2 cellular contexts compared by ENCODE assay signal in the genomic region with DNA sequence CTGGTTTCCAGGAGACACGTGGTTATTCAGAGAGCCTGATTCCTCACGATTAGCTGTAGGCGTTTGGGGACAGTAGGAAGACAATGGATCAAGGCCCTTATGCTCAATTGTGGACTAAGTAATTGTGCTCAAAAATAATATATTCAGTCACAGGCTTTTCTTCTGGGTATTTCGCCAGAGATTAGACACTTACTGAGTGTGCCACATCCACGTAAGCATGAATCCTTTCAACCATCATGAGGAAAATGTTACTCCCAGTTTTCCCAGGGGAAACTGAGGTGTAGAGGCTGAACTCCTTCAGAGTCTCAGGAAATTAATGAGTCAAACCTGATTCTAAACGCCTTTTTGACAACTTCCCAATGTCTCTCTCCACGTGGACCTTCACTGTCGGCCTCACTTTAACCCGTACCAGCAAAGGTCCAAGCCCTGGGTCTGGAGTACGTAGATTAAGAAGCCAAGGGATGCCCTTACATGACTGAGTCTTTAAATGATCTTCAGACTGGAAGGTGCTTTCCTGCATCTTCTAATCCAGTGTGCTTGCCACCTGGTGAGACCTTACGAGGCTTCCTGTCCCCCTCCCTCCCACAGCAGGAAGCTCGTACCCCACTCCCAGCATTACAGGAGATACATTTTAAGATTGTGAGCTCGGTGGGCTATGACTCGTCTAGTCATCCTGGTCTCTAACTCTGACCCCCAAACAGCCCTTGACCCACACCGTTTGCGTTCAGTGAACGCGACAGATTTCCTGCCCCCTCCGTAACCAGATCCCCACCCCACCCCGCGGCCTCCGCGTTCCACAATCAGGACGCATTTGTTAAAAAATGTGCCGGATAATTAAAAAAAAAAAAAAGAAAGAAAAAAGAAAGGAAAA.
A peak's percentile ranks its signal among the peaks of the same experiment; 100 is the strongest.
TF ChIP-seq lines count a peak whose summit lies in the region.

No MANE protein-coding gene starts in this region.

TF ChIP-seq in GM12878, 131 proteins besides CTCF, POLR2A, EP300 and RAD21 (continues in another document):
- TF ChIP-seq TAF1 (IDR thresholded peaks at IDR 0.05; ENCODE audit: borderline replicate concordance, low read depth, low read length): peak; percentile 35; the same call in 1 of the 2 replicates
- TF ChIP-seq POLR2AphosphoS2 (IDR thresholded peaks at IDR 0.05; ENCODE audit: low read depth, low read length): no peak
- no peak for TF ChIP-seq ZBTB4 (CRISPR knock-in tag; IDR thresholded peaks at IDR 0.05)
- TF ChIP-seq CHD4 (IDR thresholded peaks at IDR 0.05): no peak
- peak; percentile 39; the same call in 1 of the 2 replicates for TF ChIP-seq MXI1 (IDR thresholded peaks at IDR 0.05; ENCODE audit: low read depth, low read length)
- 0 out of 2 replicates have a peak, but pooled peaks have one; percentile 11 for TF ChIP-seq TBL1XR1 (IDR thresholded peaks at IDR 0.05; ENCODE audit: low read depth, low read length)
- no peak for TF ChIP-seq CUX1 (IDR thresholded peaks at IDR 0.05; ENCODE audit: insufficient replicate concordance, low read depth, low read length)
- TF ChIP-seq YY1 (IDR thresholded peaks at IDR 0.05; ENCODE audit: low read depth, low read length): 0 out of 2 replicates have a peak, but pooled peaks have one; percentile 5
- no peak for TF ChIP-seq NFXL1 (IDR thresholded peaks at IDR 0.05; ENCODE audit: borderline replicate concordance)
- TF ChIP-seq KDM1A (IDR thresholded peaks at IDR 0.05; ENCODE audit: borderline replicate concordance): no peak
- TF ChIP-seq MAX (IDR thresholded peaks at IDR 0.05; ENCODE audit: low read depth, low read length): no peak
- TF ChIP-seq BACH1 (IDR thresholded peaks at IDR 0.05; ENCODE audit: borderline replicate concordance): peak; percentile 20; the same call in 1 of the 2 replicates
- peak; percentile 34; the same call in 1 of the 2 replicates for TF ChIP-seq ZBED1 (IDR thresholded peaks at IDR 0.05; ENCODE audit: borderline replicate concordance)
- no peak for TF ChIP-seq SUZ12 (IDR thresholded peaks at IDR 0.05; ENCODE audit: unreplicated experiment)
- no peak for TF ChIP-seq LARP7 (IDR thresholded peaks at IDR 0.05)
- TF ChIP-seq EZH2 (IDR thresholded peaks at IDR 0.05; ENCODE audit: borderline replicate concordance, control insufficient read depth, low read depth, low read length): no peak
- TF ChIP-seq POLR2AphosphoS5 (IDR thresholded peaks at IDR 0.05; ENCODE audit: low read length): peak; percentile 23

TF ChIP-seq in HepG2, 621 proteins besides CTCF, POLR2A, EP300 and RAD21 (continues in another document):
- no peak for TF ChIP-seq TRIM22 (IDR thresholded peaks at IDR 0.05)
- TF ChIP-seq TFDP2 (CRISPR knock-in tag; IDR thresholded peaks at IDR 0.05): no peak
- TF ChIP-seq TGIF2 (CRISPR knock-in tag; IDR thresholded peaks at IDR 0.05): peak; percentile 37; the same call in 1 of the 2 replicates
- TF ChIP-seq CC2D1A (CRISPR knock-in tag; IDR thresholded peaks at IDR 0.05): no peak
- TF ChIP-seq ZNF710 (CRISPR knock-in tag; IDR thresholded peaks at IDR 0.05; ENCODE audit: borderline replicate concordance): no peak
- no peak for TF ChIP-seq HOXA9 (CRISPR knock-in tag; IDR thresholded peaks at IDR 0.05; ENCODE audit: borderline replicate concordance)
- TF ChIP-seq, protein P1, sequence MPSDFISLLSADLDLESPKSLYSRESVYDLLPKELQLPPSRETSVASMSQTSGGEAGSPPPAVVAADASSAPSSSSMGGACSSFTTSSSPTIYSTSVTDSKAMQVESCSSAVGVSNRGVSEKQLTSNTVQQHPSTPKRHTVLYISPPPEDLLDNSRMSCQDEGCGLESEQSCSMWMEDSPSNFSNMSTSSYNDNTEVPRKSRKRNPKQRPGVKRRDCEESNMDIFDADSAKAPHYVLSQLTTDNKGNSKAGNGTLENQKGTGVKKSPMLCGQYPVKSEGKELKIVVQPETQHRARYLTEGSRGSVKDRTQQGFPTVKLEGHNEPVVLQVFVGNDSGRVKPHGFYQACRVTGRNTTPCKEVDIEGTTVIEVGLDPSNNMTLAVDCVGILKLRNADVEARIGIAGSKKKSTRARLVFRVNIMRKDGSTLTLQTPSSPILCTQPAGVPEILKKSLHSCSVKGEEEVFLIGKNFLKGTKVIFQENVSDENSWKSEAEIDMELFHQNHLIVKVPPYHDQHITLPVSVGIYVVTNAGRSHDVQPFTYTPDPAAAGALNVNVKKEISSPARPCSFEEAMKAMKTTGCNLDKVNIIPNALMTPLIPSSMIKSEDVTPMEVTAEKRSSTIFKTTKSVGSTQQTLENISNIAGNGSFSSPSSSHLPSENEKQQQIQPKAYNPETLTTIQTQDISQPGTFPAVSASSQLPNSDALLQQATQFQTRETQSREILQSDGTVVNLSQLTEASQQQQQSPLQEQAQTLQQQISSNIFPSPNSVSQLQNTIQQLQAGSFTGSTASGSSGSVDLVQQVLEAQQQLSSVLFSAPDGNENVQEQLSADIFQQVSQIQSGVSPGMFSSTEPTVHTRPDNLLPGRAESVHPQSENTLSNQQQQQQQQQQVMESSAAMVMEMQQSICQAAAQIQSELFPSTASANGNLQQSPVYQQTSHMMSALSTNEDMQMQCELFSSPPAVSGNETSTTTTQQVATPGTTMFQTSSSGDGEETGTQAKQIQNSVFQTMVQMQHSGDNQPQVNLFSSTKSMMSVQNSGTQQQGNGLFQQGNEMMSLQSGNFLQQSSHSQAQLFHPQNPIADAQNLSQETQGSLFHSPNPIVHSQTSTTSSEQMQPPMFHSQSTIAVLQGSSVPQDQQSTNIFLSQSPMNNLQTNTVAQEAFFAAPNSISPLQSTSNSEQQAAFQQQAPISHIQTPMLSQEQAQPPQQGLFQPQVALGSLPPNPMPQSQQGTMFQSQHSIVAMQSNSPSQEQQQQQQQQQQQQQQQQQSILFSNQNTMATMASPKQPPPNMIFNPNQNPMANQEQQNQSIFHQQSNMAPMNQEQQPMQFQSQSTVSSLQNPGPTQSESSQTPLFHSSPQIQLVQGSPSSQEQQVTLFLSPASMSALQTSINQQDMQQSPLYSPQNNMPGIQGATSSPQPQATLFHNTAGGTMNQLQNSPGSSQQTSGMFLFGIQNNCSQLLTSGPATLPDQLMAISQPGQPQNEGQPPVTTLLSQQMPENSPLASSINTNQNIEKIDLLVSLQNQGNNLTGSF (CRISPR knock-in tag; IDR thresholded peaks at IDR 0.05): no peak
- TF ChIP-seq ZNF720 (CRISPR knock-in tag; IDR thresholded peaks at IDR 0.05): no peak
- TF ChIP-seq ZSCAN20 (CRISPR knock-in tag; IDR thresholded peaks at IDR 0.05; ENCODE audit: borderline replicate concordance): no peak
- TF ChIP-seq ZNF264 (CRISPR knock-in tag; IDR thresholded peaks at IDR 0.05): no peak
- TF ChIP-seq HOXA7 (CRISPR knock-in tag; IDR thresholded peaks at IDR 0.05): no peak
- TF ChIP-seq NFE2 (CRISPR knock-in tag; IDR thresholded peaks at IDR 0.05): no peak
- TF ChIP-seq ZNF768 (CRISPR knock-in tag; IDR thresholded peaks at IDR 0.05): no peak
- TF ChIP-seq, protein P2, sequence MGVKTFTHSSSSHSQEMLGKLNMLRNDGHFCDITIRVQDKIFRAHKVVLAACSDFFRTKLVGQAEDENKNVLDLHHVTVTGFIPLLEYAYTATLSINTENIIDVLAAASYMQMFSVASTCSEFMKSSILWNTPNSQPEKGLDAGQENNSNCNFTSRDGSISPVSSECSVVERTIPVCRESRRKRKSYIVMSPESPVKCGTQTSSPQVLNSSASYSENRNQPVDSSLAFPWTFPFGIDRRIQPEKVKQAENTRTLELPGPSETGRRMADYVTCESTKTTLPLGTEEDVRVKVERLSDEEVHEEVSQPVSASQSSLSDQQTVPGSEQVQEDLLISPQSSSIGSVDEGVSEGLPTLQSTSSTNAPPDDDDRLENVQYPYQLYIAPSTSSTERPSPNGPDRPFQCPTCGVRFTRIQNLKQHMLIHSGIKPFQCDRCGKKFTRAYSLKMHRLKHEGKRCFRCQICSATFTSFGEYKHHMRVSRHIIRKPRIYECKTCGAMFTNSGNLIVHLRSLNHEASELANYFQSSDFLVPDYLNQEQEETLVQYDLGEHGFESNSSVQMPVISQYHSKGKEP (CRISPR knock-in tag; IDR thresholded peaks at IDR 0.05): no peak
- TF ChIP-seq ZNF841 (CRISPR knock-in tag; IDR thresholded peaks at IDR 0.05; ENCODE audit: borderline replicate concordance): no peak
- TF ChIP-seq ZNF350 (CRISPR knock-in tag; IDR thresholded peaks at IDR 0.05; ENCODE audit: borderline replicate concordance, low read depth): no peak
- no peak for TF ChIP-seq ZNF34 (CRISPR knock-in tag; IDR thresholded peaks at IDR 0.05; ENCODE audit: borderline replicate concordance)
- no peak for TF ChIP-seq CBX1 (IDR thresholded peaks at IDR 0.05; ENCODE audit: low read depth)
- TF ChIP-seq ZNF230 (CRISPR knock-in tag; IDR thresholded peaks at IDR 0.05): no peak
- no peak for TF ChIP-seq RBM22 (optimal IDR thresholded peaks at IDR 0.05; ENCODE audit: low read length)
- TF ChIP-seq ZNF232 (CRISPR knock-in tag; IDR thresholded peaks at IDR 0.05; ENCODE audit: borderline replicate concordance): no peak
- TF ChIP-seq HDAC6 (IDR thresholded peaks at IDR 0.05; ENCODE audit: low read depth, low read length): no peak
- 0 out of 2 replicates have a peak, but pooled peaks have one; percentile 37 for TF ChIP-seq ZNF546 (CRISPR knock-in tag; conservative IDR thresholded peaks at IDR 0.05)
- no peak for TF ChIP-seq CBX5 (CRISPR knock-in tag; IDR thresholded peaks at IDR 0.05; ENCODE audit: borderline replicate concordance)
- TF ChIP-seq ARHGAP35 (CRISPR knock-in tag; IDR thresholded peaks at IDR 0.05; ENCODE audit: borderline replicate concordance): no peak
- TF ChIP-seq, protein P3, sequence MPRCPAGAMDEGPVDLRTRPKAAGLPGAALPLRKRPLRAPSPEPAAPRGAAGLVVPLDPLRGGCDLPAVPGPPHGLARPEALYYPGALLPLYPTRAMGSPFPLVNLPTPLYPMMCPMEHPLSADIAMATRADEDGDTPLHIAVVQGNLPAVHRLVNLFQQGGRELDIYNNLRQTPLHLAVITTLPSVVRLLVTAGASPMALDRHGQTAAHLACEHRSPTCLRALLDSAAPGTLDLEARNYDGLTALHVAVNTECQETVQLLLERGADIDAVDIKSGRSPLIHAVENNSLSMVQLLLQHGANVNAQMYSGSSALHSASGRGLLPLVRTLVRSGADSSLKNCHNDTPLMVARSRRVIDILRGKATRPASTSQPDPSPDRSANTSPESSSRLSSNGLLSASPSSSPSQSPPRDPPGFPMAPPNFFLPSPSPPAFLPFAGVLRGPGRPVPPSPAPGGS (CRISPR knock-in tag; IDR thresholded peaks at IDR 0.05): no peak
- no peak for TF ChIP-seq SIX4 (CRISPR knock-in tag; IDR thresholded peaks at IDR 0.05)
- no peak for TF ChIP-seq ZIK1 (CRISPR knock-in tag; IDR thresholded peaks at IDR 0.05; ENCODE audit: borderline replicate concordance, low read depth)
- no peak for TF ChIP-seq ZNF576 (CRISPR knock-in tag; IDR thresholded peaks at IDR 0.05)
